22 cellular contexts compared by ENCODE assay signal in the genomic region with DNA sequence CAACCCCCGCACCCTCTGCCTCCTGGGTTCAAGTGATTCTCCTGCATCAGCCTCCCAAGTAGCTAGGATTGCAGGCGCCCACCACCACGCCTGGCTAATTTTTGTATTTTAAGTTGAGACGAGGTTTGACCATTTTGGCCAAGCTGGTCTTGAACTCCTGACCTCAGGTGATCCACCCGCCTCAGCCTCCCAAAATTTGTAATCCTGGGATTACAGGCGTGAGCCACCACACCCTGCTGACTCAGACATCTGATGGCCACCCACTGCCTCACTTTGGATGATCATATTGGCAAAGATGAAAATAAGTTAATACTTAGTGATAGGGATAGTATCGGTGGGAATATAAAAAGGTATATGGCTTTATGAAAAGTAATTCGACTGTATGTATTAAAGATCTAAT. TPM values are rescaled to one million over a fixed set of nuclear protein-coding genes. Genes with fewer than 3 reads are reported as not detected.
DNase-seq lines count a peak whose midpoint lies in the region; ATAC-seq and TF ChIP-seq lines count a peak whose summit lies in the region.
"Had no signal": no experiment of that assay in that cellular context is flagged by ENCODE, and none has a peak within 500 bp of the region (broad histone marks: within the 10 kb centered on the region; RNA-seq: fewer than 3 reads in every experiment).

No MANE protein-coding gene starts in this region.

- peaks cover 73% of the 10 kb centered on the region for H3K4me1 ChIP-seq in OCI-LY7 (ENCODE audit: insufficient read depth, low read length, poor library complexity, severe bottlenecking)

- intact Hi-C loops in natural killer cell (cut with micrococcal nuclease) (no loop called here), OCI-LY7 (cut with micrococcal nuclease; ENCODE audit: unreplicated experiment) (no loop called here)

- no peaks in the 10 kb centered on the region for H3K36me3 Mint-ChIP-seq in natural killer cell treated with Interleukin-12 subunit alpha and Interleukin-12 subunit beta and Interleukin-15 and Interleukin-18, amount 100 ng/mL, for 72 hours
- H3K36me3 Mint-ChIP-seq in natural killer cell, result no peaks in the 10 kb centered on the region

- no peaks in the 10 kb centered on the region for H3K9me3 Mint-ChIP-seq in natural killer cell treated with Interleukin-12 subunit alpha and Interleukin-12 subunit beta and Interleukin-15 and Interleukin-18, amount 100 ng/mL, for 72 hours
- no peaks in the 10 kb centered on the region for H3K9me3 Mint-ChIP-seq in natural killer cell

- H3K4me3 ChIP-seq in OCI-LY7 (ENCODE audit: low read depth, low read length, poor library complexity, severe bottlenecking), result peak overlapping the region; percentile 75
- no peak overlapping the region for H3K4me3 ChIP-seq in epithelial cell of esophagus (ENCODE audit: low read length)
- H3K4me3 ChIP-seq: lower lobe of right lung had no signal

- no peak for ATAC-seq in natural killer cell treated with Interleukin-12 subunit alpha and Interleukin-12 subunit beta and Interleukin-15 and Interleukin-18, amount 100 ng/mL, for 72 hours
- ATAC-seq in natural killer cell (no peak), HG02870 (IDR thresholded peaks at IDR 0.05; ENCODE audit: unreplicated experiment) (no peak), HG03025 (IDR thresholded peaks at IDR 0.05; ENCODE audit: low FRiP score, unreplicated experiment) (no peak)
- ATAC-seq: lower lobe of right lung, SK-N-SH treated with all-trans-retinoic acid at 6 μM for 48 hours had no signal

- H3K27ac Mint-ChIP-seq in natural killer cell treated with Interleukin-12 subunit alpha and Interleukin-12 subunit beta and Interleukin-15 and Interleukin-18, amount 100 ng/mL, for 72 hours, result peak overlapping the region; percentile 3 to 61
- peak overlapping the region in 1 of 2 donors; percentile 24 for H3K27ac Mint-ChIP-seq in natural killer cell

- peak overlapping the region; percentile 84 for H3K4me2 ChIP-seq in OCI-LY7 (ENCODE audit: low read length)

- H2AFZ ChIP-seq in OCI-LY7 (ENCODE audit: low read length), result no peak overlapping the region

- TF ChIP-seq CTCF in natural killer cell (IDR thresholded peaks at IDR 0.05) (no peak), OCI-LY7 (conservative IDR thresholded peaks at IDR 0.05; ENCODE audit: low read length) (no peak), epithelial cell of esophagus (IDR thresholded peaks at IDR 0.05; ENCODE audit: insufficient read depth, low read depth, low read length, missing control alignments) (no peak)

- peaks cover 4% of the 10 kb centered on the region; the same call in 1 of the 2 replicates for H3K9me3 ChIP-seq in OCI-LY7 (ENCODE audit: low read length)
- H3K9me3 ChIP-seq: lower lobe of right lung had no signal

- peaks cover 48 to 51% of the 10 kb centered on the region in 2 donors for H3K4me1 Mint-ChIP-seq in natural killer cell treated with Interleukin-12 subunit alpha and Interleukin-12 subunit beta and Interleukin-15 and Interleukin-18, amount 100 ng/mL, for 72 hours (ENCODE audit: low read depth in 2 of 2)
- H3K4me1 Mint-ChIP-seq in natural killer cell, result peaks cover 64 to 76% of the 10 kb centered on the region in 2 donors

- peaks cover 11% of the 10 kb centered on the region for H4K20me1 ChIP-seq in OCI-LY7 (ENCODE audit: insufficient read depth, low read length)

- no peak overlapping the region for H3K4me3 Mint-ChIP-seq in natural killer cell treated with Interleukin-12 subunit alpha and Interleukin-12 subunit beta and Interleukin-15 and Interleukin-18, amount 100 ng/mL, for 72 hours
- H3K4me3 Mint-ChIP-seq in natural killer cell, result no peak overlapping the region
- H3K4me3 Mint-ChIP-seq: activated CD4-positive, alpha-beta memory T cell treated with anti-CD3 and anti-CD28 coated beads for 36 hours had no signal

- H3K27ac ChIP-seq in OCI-LY7 (ENCODE audit: low read depth, low read length, poor library complexity, severe bottlenecking), result peak overlapping the region; percentile 94
- H3K27ac ChIP-seq: lower lobe of right lung had no signal

- CTCF ChIA-PET in OCI-LY7 (lab: Charles Lee; ENCODE audit: unreplicated experiment), result interaction anchor here (1.2 kb wide), 1 partner anchor 47 kb away, joined by 5 read pairs; no protein-coding TSS in a partner anchor

- no TSS peak for BruUV-seq in OCI-LY7 (replicated peaks; lab: Mats Ljungman, UMichigan)

- peaks cover 35% of the 10 kb centered on the region for H3K36me3 ChIP-seq in OCI-LY7 (ENCODE audit: insufficient read depth, low read length)
- H3K36me3 ChIP-seq: lower lobe of right lung had no signal

- POLR2A ChIA-PET in OCI-LY7 (lab: Charles Lee), result interaction anchor here (0.6 to 16.4 kb wide), 16 partner anchors 9 to 86 kb away, joined by 3 to 393 read pairs (median 10); a partner anchor contains a TSS

- peaks cover 93% of the 10 kb centered on the region for H3K79me2 ChIP-seq in OCI-LY7 (ENCODE audit: insufficient read depth, low read depth, low read length)

- no peak for DNase-seq in natural killer cell treated with Interleukin-12 subunit alpha and Interleukin-12 subunit beta and Interleukin-15 and Interleukin-18, amount 100 ng/mL, for 72 hours (ENCODE audit: low spot score)
- DNase-seq in natural killer cell (no peak), OCI-LY7 (ENCODE audit: low spot score) (no peak), epithelial cell of esophagus (ENCODE audit: low read depth) (peak; percentile 16), NCI-H1930 (lab: John Stamatoyannopoulos, UW) (no peak), OCI-M1 (lab: John Stamatoyannopoulos, UW) (no peak)
- DNase-seq: activated CD4-positive, alpha-beta memory T cell treated with anti-CD3 and anti-CD28 coated beads for 36 hours; activated CD4-positive, CD25-positive, alpha-beta regulatory T cell; activated CD8-positive, alpha-beta memory T cell treated with anti-CD3 and anti-CD28 coated beads, Interleukin-2, amount 50 U/mL, for 48 hours; activated gamma-delta T cell treated with Interleukin-2 at 50 U/mL for 16 hours; caudate nucleus; glutamatergic neuron; HCEC 1CT; kidney; lower lobe of right lung; NCI-H1105 treated with DMSO at 0.1 percent for 48 hours; NCI-H2029 treated with DMSO at 0.1 percent for 48 hours; NCI-H226; nucleus accumbens had no signal

- no peaks in the 10 kb centered on the region for H3K27me3 Mint-ChIP-seq in natural killer cell treated with Interleukin-12 subunit alpha and Interleukin-12 subunit beta and Interleukin-15 and Interleukin-18, amount 100 ng/mL, for 72 hours
- H3K27me3 Mint-ChIP-seq in natural killer cell (ENCODE audit: low read depth in 2 of 2), result no peaks in the 10 kb centered on the region
- H3K27me3 Mint-ChIP-seq: activated CD4-positive, alpha-beta memory T cell treated with anti-CD3 and anti-CD28 coated beads for 36 hours had no signal

- no peaks in the 10 kb centered on the region for H3K9me2 ChIP-seq in OCI-LY7 (ENCODE audit: insufficient read depth, low read length)

RNA-seq across cellular contexts. Expression of a gene that starts 55.9 kb away (rescaled TPM):
- 100 to 1,000 TPM; 198 to 235 TPM for total RNA-seq in natural killer cell treated with Interleukin-12 subunit alpha and Interleukin-12 subunit beta and Interleukin-15 and Interleukin-18, amount 100 ng/mL, for 72 hours
- total RNA-seq in natural killer cell (100 to 1,000 TPM; 115 to 142 (median 116) TPM), OCI-LY7 (2022) (294 and 308 TPM in 2 replicates)
- 240 and 244 TPM in 2 replicates for total RNA-seq in OCI-LY7 (2014; rRNA removed; shearing (Covaris generic))
